In the genomic region with DNA sequence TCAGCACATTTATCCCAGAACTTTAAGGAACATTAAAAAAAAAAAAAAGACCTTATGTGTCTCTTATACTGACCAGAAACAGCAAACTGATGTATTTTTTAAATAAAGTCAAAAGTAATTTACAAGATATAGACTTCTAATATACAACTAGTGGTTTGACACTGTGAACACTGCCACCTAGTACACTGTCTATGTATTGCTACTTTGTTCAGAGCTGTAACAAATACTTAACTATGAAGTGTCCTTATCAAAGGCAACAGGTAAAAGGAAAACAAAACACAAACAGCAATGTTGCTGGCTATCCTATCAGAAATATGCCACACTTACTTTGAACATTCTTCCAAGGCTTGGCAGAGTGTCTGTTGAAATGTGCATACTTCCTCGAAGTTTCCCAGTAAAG, we compare ENCODE assay signal across 10 cellular contexts.
A peak's percentile ranks its signal among the peaks of the same experiment; 100 is the strongest.
DNase-seq lines count a peak whose midpoint lies in the region; ATAC-seq and TF ChIP-seq lines count a peak whose summit lies in the region.
"Had no signal": no experiment of that assay in that cellular context is flagged by ENCODE, and none has a peak within 500 bp of the region (broad histone marks: within the 10 kb centered on the region; RNA-seq: fewer than 3 reads in every experiment).

No MANE protein-coding gene starts in this region.

- no peak for TF ChIP-seq EP300 in stomach (IDR thresholded peaks at IDR 0.05)

- H3K9ac ChIP-seq in mesendoderm (ENCODE audit: low read length) = no peak overlapping the region

- peak in 2 of 5 donors; percentile 29 to 35 for DNase-seq in CD4-positive, alpha-beta memory T cell
- DNase-seq in Panc1 (ENCODE audit: low read depth, low spot score) (no peak), kidney tubule cell (ENCODE audit: low spot score) (peak; percentile 24), WERI-Rb-1 (no peak), stomach (no peak), NCI-H446 (lab: John Stamatoyannopoulos, UW) (no peak), mesendoderm (no peak)
- DNase-seq: SHP77 had no signal

- POLR2A ChIA-PET in CD4-positive, alpha-beta memory T cell (lab: Charles Lee; ENCODE audit: partially characterized antibody) = interaction anchor here (1.1 to 2.6 kb wide), 3 partner anchors 47 to 172 kb away, joined by 3 to 8 read pairs (median 3); a partner anchor contains a TSS
- POLR2A ChIA-PET in Panc1 (lab: Charles Lee) = no interaction called here

- no peak overlapping the region for H4K5ac ChIP-seq in mesendoderm (ENCODE audit: low read length)

- H3K27ac Mint-ChIP-seq in CD4-positive, alpha-beta memory T cell = peak overlapping the region in 5 of 7 donors; percentile 36 to 88 (median 70)

- CTCF ChIA-PET in CD4-positive, alpha-beta memory T cell (lab: Charles Lee; ENCODE audit: partially characterized antibody) = interaction anchor here (0.6 to 4.9 kb wide), 13 partner anchors 9 to 221 kb away, joined by 3 to 28 read pairs (median 3); a partner anchor contains a TSS
- CTCF ChIA-PET in Panc1 (lab: Charles Lee) = interaction anchor here (0.5 to 0.7 kb wide), 4 partner anchors 19 to 935 kb away, joined by 4 to 10 read pairs (median 6); no protein-coding TSS in a partner anchor

- H3K36me3 Mint-ChIP-seq in CD4-positive, alpha-beta memory T cell = peaks cover 22 to 47% of the 10 kb centered on the region in 2 donors

- H3K36me3 ChIP-seq in CD4-positive, alpha-beta memory T cell (ENCODE audit: insufficient read depth, low read length) = peaks cover 22% of the 10 kb centered on the region
- H3K36me3 ChIP-seq in Panc1 (ENCODE audit: control insufficient read depth, insufficient read depth, low read length) (no peaks in the 10 kb centered on the region), WERI-Rb-1 (no peaks in the 10 kb centered on the region), stomach (peaks cover 0 to 20% (median 4%) of the 10 kb centered on the region in 4 donors), mesendoderm (ENCODE audit: control insufficient read depth, insufficient read depth, low read length) (no peaks in the 10 kb centered on the region)

- H3K27me3 ChIP-seq in CD4-positive, alpha-beta memory T cell (ENCODE audit: insufficient read depth, low read length) = no peaks in the 10 kb centered on the region
- H3K27me3 ChIP-seq in Panc1 (ENCODE audit: control insufficient read depth, insufficient read depth, low read length) = no peaks in the 10 kb centered on the region
- peaks cover 27% of the 10 kb centered on the region for H3K27me3 ChIP-seq in WERI-Rb-1 (ENCODE audit: insufficient read depth, low read depth, severe bottlenecking)
- H3K27me3 ChIP-seq in stomach = no peaks in the 10 kb centered on the region
- no peaks in the 10 kb centered on the region for H3K27me3 ChIP-seq in mesendoderm (ENCODE audit: insufficient read depth, low read length, poor library complexity)

- no peak overlapping the region for H3K23ac ChIP-seq in mesendoderm (ENCODE audit: low read length)

- H3K56ac ChIP-seq in mesendoderm (ENCODE audit: low read length) = no peak overlapping the region

- H2AK5ac ChIP-seq in mesendoderm (ENCODE audit: low read length) = no peak overlapping the region

- 31 to 71% (median 48%) methylated on average over 1 of the region's 1 CpG for WGBS in stomach, 5 donors
- WGBS in mesendoderm (ENCODE audit: extremely low coverage, insufficient coverage, low lambda C conversion rate) = no CpG with 5 or more reads among the region's 1 CpG

- H3K4ac ChIP-seq in mesendoderm (ENCODE audit: low read depth, low read length) = no peak overlapping the region

- H3K27me3 Mint-ChIP-seq in CD4-positive, alpha-beta memory T cell = no peaks in the 10 kb centered on the region
- H3K27me3 Mint-ChIP-seq: central memory CD8-positive, alpha-beta T cell had no signal

- BruUV-seq in Panc1 (replicated peaks; lab: Mats Ljungman, UMichigan) = no TSS peak

- H3K4me3 ChIP-seq in CD4-positive, alpha-beta memory T cell (ENCODE audit: low read length in 2 of 2) = no peak overlapping the region
- H3K4me3 ChIP-seq in Panc1 (ENCODE audit: low read depth in 2 of 2, low read length in 2 of 2) (no peak overlapping the region), WERI-Rb-1 (ENCODE audit: low read depth, low read length) (no peak overlapping the region), stomach (no peak overlapping the region), mesendoderm (ENCODE audit: low read length) (no peak overlapping the region)

- H3K4me1 Mint-ChIP-seq in CD4-positive, alpha-beta memory T cell = peaks cover 16 to 27% (median 19%) of the 10 kb centered on the region in 4 donors

- in situ Hi-C loops in Panc1 (cut with HindIII; ENCODE audit: low pct_unique_long_range_greater_than_20kb, low sequenced_read_pairs) = no loop called here

- H3K4me1 ChIP-seq in CD4-positive, alpha-beta memory T cell (ENCODE audit: insufficient read depth, low read length) = peaks cover 33% of the 10 kb centered on the region
- H3K4me1 ChIP-seq in Panc1 (ENCODE audit: control insufficient read depth, insufficient read depth, low read length) (peaks cover 10% of the 10 kb centered on the region), stomach (no peaks in the 10 kb centered on the region), mesendoderm (ENCODE audit: control insufficient read depth, low read depth, low read length) (no peaks in the 10 kb centered on the region)

- H3K18ac ChIP-seq in mesendoderm (ENCODE audit: low read length) = no peak overlapping the region

- peak; percentile 66; the same call in 1 of the 2 replicates for TF ChIP-seq CTCF in Panc1 (IDR thresholded peaks at IDR 0.05)
- TF ChIP-seq CTCF in WERI-Rb-1 (IDR thresholded peaks at IDR 0.05; ENCODE audit: low read depth, low read length) = no peak
- peak in 2 of 7 experiments; percentile 12 to 19 for TF ChIP-seq CTCF in stomach (IDR thresholded peaks at IDR 0.05)

- H3K79me1 ChIP-seq in mesendoderm (ENCODE audit: low read length) = no peaks in the 10 kb centered on the region

- no peak overlapping the region for H3K4me3 Mint-ChIP-seq in CD4-positive, alpha-beta memory T cell
- H3K4me3 Mint-ChIP-seq: central memory CD8-positive, alpha-beta T cell had no signal

- H2BK15ac ChIP-seq in mesendoderm (replicated peaks; ENCODE audit: low read depth) = no peak overlapping the region

- H3K9me3 ChIP-seq in CD4-positive, alpha-beta memory T cell (ENCODE audit: control insufficient read depth in 1 of 2, low read length in 2 of 2) = no peaks in the 10 kb centered on the region
- H3K9me3 ChIP-seq in Panc1 (ENCODE audit: control insufficient read depth, insufficient read depth, low read depth, low read length) (no peaks in the 10 kb centered on the region), WERI-Rb-1 (ENCODE audit: severe bottlenecking) (no peaks in the 10 kb centered on the region), stomach (no peaks in the 10 kb centered on the region)

- no peak overlapping the region for H2BK120ac ChIP-seq in mesendoderm (ENCODE audit: low read depth, low read length)

- intact Hi-C loops in CD4-positive, alpha-beta memory T cell (cut with micrococcal nuclease) = no loop called here
- intact Hi-C loops in Panc1 (cut with micrococcal nuclease; ENCODE audit: unreplicated experiment) = no loop called here
- intact Hi-C loops in stomach (cut with DNase I; ENCODE audit: low total_unique reads) = no loop called here

- no peak overlapping the region for H2BK5ac ChIP-seq in mesendoderm (ENCODE audit: low read length)

- H3K27ac ChIP-seq in CD4-positive, alpha-beta memory T cell (ENCODE audit: low read depth, low read length) = peak overlapping the region; percentile 15
- no peak overlapping the region for H3K27ac ChIP-seq in Panc1 (ENCODE audit: low read length)
- no peak overlapping the region for H3K27ac ChIP-seq in WERI-Rb-1
- no peak overlapping the region for H3K27ac ChIP-seq in stomach
- H3K27ac ChIP-seq in mesendoderm (ENCODE audit: low read depth, low read length) = no peak overlapping the region

- ATAC-seq in GM19351 (IDR thresholded peaks at IDR 0.05; ENCODE audit: unreplicated experiment) = peak; percentile 64
- peak; percentile 65; the same call in 1 of the 2 replicates for ATAC-seq in Panc1

- H3K9me3 Mint-ChIP-seq in CD4-positive, alpha-beta memory T cell = no peaks in the 10 kb centered on the region
- H3K9me3 Mint-ChIP-seq: central memory CD8-positive, alpha-beta T cell had no signal

- no peak overlapping the region for H3K4me2 ChIP-seq in mesendoderm (ENCODE audit: low read length)

- TF ChIP-seq POLR2A in stomach (IDR thresholded peaks at IDR 0.05) = no peak

- no peaks in the 10 kb centered on the region for H3K79me2 ChIP-seq in mesendoderm (ENCODE audit: control insufficient read depth, insufficient read depth, low read length)

- H4K8ac ChIP-seq in mesendoderm (ENCODE audit: low read depth, low read length) = no peak overlapping the region
